In the genomic region with DNA sequence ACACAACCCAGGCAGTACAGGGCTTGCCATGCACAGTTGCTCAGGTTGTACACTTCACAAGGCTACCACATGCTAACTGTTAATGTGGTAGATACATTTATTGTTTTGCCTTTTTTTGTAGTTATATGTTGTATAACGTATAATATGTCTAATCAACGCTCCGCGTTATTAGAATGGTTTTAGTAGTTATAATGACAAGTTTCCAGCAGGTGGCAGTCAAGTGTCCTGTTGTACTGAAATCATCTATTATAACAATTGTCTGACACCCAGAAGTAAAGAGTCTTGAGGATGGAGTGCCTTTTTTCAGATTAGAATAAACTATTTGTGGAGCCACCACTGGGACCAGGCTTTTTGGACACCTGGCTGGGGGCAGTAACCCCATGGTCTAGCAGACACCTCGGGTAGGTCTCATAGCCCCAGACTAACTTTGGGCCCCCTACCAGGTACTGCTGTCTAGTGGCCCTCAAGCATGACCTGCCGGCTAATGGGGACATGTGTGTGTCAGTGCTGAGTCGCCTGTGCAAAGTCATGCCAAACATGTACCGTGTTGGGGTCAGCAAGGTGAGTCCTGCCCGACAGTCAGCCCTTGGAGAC, we compare ENCODE assay signal across 8 cellular contexts. TPM values are rescaled to one million over a fixed set of nuclear protein-coding genes. Genes with fewer than 3 reads are reported as not detected.
DNase-seq lines count a peak whose midpoint lies in the region; ATAC-seq and TF ChIP-seq lines count a peak whose summit lies in the region.

No MANE protein-coding gene starts in this region.

- no peak overlapping the region for H4K91ac ChIP-seq in H9 (ENCODE audit: insufficient read length, low read depth, low read length)

- BruUV-seq in Calu3 (replicated peaks; lab: Mats Ljungman, UMichigan) = no TSS peak

- no peak overlapping the region for H4K5ac ChIP-seq in H9 (ENCODE audit: insufficient read length, low read depth, low read length)

- H3K4me1 ChIP-seq in H9 (ENCODE audit: insufficient read depth, low read length) (peaks cover 3% of the 10 kb centered on the region; the same call in 1 of the 2 replicates), OCI-LY1 (ENCODE audit: insufficient read depth, low read length, severe bottlenecking) (no peaks in the 10 kb centered on the region)

- H3K4me3 ChIP-seq in OCI-LY1 (ENCODE audit: low read depth, low read length, poor library complexity, severe bottlenecking) = no peak overlapping the region
- H3K4me3 ChIP-seq in MG63 = no peak overlapping the region

- H3K4ac ChIP-seq in H9 (ENCODE audit: low read depth, low read length) = no peak overlapping the region

- H3K23me2 ChIP-seq in H9 (ENCODE audit: insufficient read length, low read depth, low read length, poor library complexity, severe bottlenecking) = no peaks in the 10 kb centered on the region

- H3K23ac ChIP-seq in H9 (ENCODE audit: insufficient read length, low read depth, low read length) = no peak overlapping the region

- no peak for TF ChIP-seq CTCF in Calu3 (IDR thresholded peaks at IDR 0.05; ENCODE audit: unreplicated experiment)
- peak; percentile 77 for TF ChIP-seq CTCF in H9 (conservative IDR thresholded peaks at IDR 0.05)
- peak; percentile 73 for TF ChIP-seq CTCF in OCI-LY1 (IDR thresholded peaks at IDR 0.05; ENCODE audit: low read length)

- no peak overlapping the region for H2BK15ac ChIP-seq in H9 (ENCODE audit: low read depth, low read length)

- CTCF ChIA-PET in Calu3 (lab: Charles Lee) = no interaction called here

- no peak overlapping the region for H3K4me2 ChIP-seq in H9 (ENCODE audit: insufficient read depth, insufficient read length, low read length)
- H3K4me2 ChIP-seq in OCI-LY1 (ENCODE audit: low read length) = no peak overlapping the region

- H2AK5ac ChIP-seq in H9 (ENCODE audit: insufficient read length, low read length) = no peak overlapping the region

- H3K4me1 Mint-ChIP-seq in Calu3 (ENCODE audit: low read depth, unreplicated experiment) (peaks cover 8% of the 10 kb centered on the region), H9 (peaks cover 9 to 20% of the 10 kb centered on the region in 2 experiments)

- H3K9me3 Mint-ChIP-seq in Calu3 (ENCODE audit: low read depth, unreplicated experiment) = no peaks in the 10 kb centered on the region
- no peaks in the 10 kb centered on the region for H3K9me3 Mint-ChIP-seq in H9

- H3K27ac Mint-ChIP-seq in Calu3 (ENCODE audit: unreplicated experiment) = no peak overlapping the region
- no peak overlapping the region for H3K27ac Mint-ChIP-seq in H9

- no peak overlapping the region for H4K8ac ChIP-seq in H9 (replicated peaks; ENCODE audit: insufficient read length, low read depth, low read length)

- no peak overlapping the region for H2BK5ac ChIP-seq in H9 (ENCODE audit: insufficient read length, low read length)

- H3K9me3 ChIP-seq in H9 (ENCODE audit: control insufficient read depth, low read depth, low read length) (no peaks in the 10 kb centered on the region), OCI-LY1 (ENCODE audit: low read length) (no peaks in the 10 kb centered on the region), MG63 (no peaks in the 10 kb centered on the region)

- H2BK20ac ChIP-seq in H9 (ENCODE audit: low read depth, low read length, poor library complexity, severe bottlenecking) = no peak overlapping the region

- H3K36me3 ChIP-seq in OCI-LY1 (ENCODE audit: insufficient read depth, low read length) (no peaks in the 10 kb centered on the region), MG63 (no peaks in the 10 kb centered on the region)

- H3K79me2 ChIP-seq in H9 (ENCODE audit: insufficient read depth, low read length) = no peaks in the 10 kb centered on the region
- H3K79me2 ChIP-seq in OCI-LY1 (ENCODE audit: insufficient read depth, low read length) = no peaks in the 10 kb centered on the region

- H3K4me3 Mint-ChIP-seq in Calu3 (ENCODE audit: low read depth, unreplicated experiment) (no peak overlapping the region), H9 (no peak overlapping the region; a peak in 1 of 5 replicates)

- H3K9me2 ChIP-seq in OCI-LY1 (ENCODE audit: low read depth, low read length) = no peaks in the 10 kb centered on the region

- H3K27me3 ChIP-seq in H9 (ENCODE audit: insufficient read depth, low read length) (no peaks in the 10 kb centered on the region), OCI-LY1 (ENCODE audit: insufficient read depth, low read length) (no peaks in the 10 kb centered on the region; the same call in 1 of the 2 replicates), MG63 (no peaks in the 10 kb centered on the region)

- H3K27ac ChIP-seq in H9 (ENCODE audit: insufficient read length, low read depth, low read length) (no peak overlapping the region), OCI-LY1 (ENCODE audit: low read depth, low read length, poor library complexity, severe bottlenecking) (no peak overlapping the region)

- no peaks in the 10 kb centered on the region for H4K20me1 ChIP-seq in H9 (ENCODE audit: control insufficient read depth, insufficient read depth, insufficient read length)
- no peaks in the 10 kb centered on the region for H4K20me1 ChIP-seq in OCI-LY1 (ENCODE audit: insufficient read depth, low read length)

- H3K9ac ChIP-seq in H9 (ENCODE audit: extremely low read depth, insufficient read length, low read length) (no peak overlapping the region), OCI-LY1 (ENCODE audit: low read length) (no peak overlapping the region)

- ATAC-seq in GM19395 (IDR thresholded peaks at IDR 0.05; ENCODE audit: unreplicated experiment) = no peak

- H3K18ac ChIP-seq in H9 (ENCODE audit: insufficient read length, low read depth, low read length) = no peak overlapping the region

- H3K36me3 Mint-ChIP-seq in Calu3 (ENCODE audit: insufficient read depth, unreplicated experiment) = peaks cover 10% of the 10 kb centered on the region
- no peaks in the 10 kb centered on the region for H3K36me3 Mint-ChIP-seq in H9 (ENCODE audit: insufficient read depth in 1 of 3, low read depth in 3 of 3)

- no peak overlapping the region for H2BK12ac ChIP-seq in H9 (ENCODE audit: insufficient read length, low read depth, low read length)

- DNase-seq in Calu3 (peak; percentile 34), H9 (no peak), amniotic stem cell (lab: John Stamatoyannopoulos, UW) (peak; percentile 11), hepatic stellate cell (ENCODE audit: low spot score) (peak; percentile 68), MG63 (no peak)
- DNase-seq in stimulated activated CD8-positive, alpha-beta memory T cell treated with anti-CD3 and anti-CD28 coated beads, Interleukin-12 subunit alpha, Interleukin-12 subunit beta, amount 100 ng/mL, for 1 hour (ENCODE audit: low read depth) = peak; percentile 12

- intact Hi-C loops in Calu3 (cut with micrococcal nuclease; ENCODE audit: unreplicated experiment) = loop anchor here (5.0 to 10.0 kb wide), 2 partner anchors 46 to 83 kb away; a partner anchor contains a TSS

- no peak overlapping the region for H2AFZ ChIP-seq in H9 (ENCODE audit: low read length)
- no peak overlapping the region for H2AFZ ChIP-seq in OCI-LY1 (ENCODE audit: low read length)

- H3K27me3 Mint-ChIP-seq in Calu3 (ENCODE audit: unreplicated experiment) = peaks cover 4% of the 10 kb centered on the region
- peaks cover 13% of the 10 kb centered on the region for H3K27me3 Mint-ChIP-seq in H9 (ENCODE audit: low read depth)

- no peaks in the 10 kb centered on the region for H3F3A ChIP-seq in OCI-LY1 (ENCODE audit: insufficient read depth, low read length)

- no peak overlapping the region for H3T11ph ChIP-seq in H9 (ENCODE audit: low read length)

- H3K14ac ChIP-seq in H9 (ENCODE audit: insufficient read depth, low read length) = no peak overlapping the region

- H3K56ac ChIP-seq in H9 (ENCODE audit: insufficient read length, low read depth, low read length) = no peak overlapping the region

- H2BK120ac ChIP-seq in H9 (ENCODE audit: low read depth, low read length, poor library complexity, severe bottlenecking) = no peak overlapping the region

- no CpG with 5 or more reads among the region's 9 CpGs for WGBS in H9 (ENCODE audit: extremely low coverage, insufficient read length, low lambda C conversion rate)

- no peaks in the 10 kb centered on the region for H3K79me1 ChIP-seq in H9 (ENCODE audit: insufficient read depth, low read depth, low read length, poor library complexity, severe bottlenecking)

RNA-seq across cellular contexts. Expression of a gene that starts 32.8 kb away (rescaled TPM):
- total RNA-seq in Calu3 (2022) (0.38 and 0.76 TPM in 2 replicates), H9 (2021) (2.3 and 2.5 TPM in 2 replicates)
- total RNA-seq in MG63 (2014; rRNA removed; shearing (Covaris generic); ENCODE audit: low replicate concordance) = not detected in 2 replicates

RNA-seq across cellular contexts. Expression of a gene that starts 42.3 kb away (rescaled TPM):
- total RNA-seq in Calu3 (2022) = 51.7 and 54.9 TPM in 2 replicates
- 89.8 and 92.5 TPM in 2 replicates for total RNA-seq in H9 (2021)
- 50.5 and 63.5 TPM in 2 replicates for total RNA-seq in MG63 (2014; rRNA removed; shearing (Covaris generic); ENCODE audit: low replicate concordance)

RNA-seq across cellular contexts. Expression of a gene that starts 53.6 kb away (rescaled TPM):
- total RNA-seq in Calu3 (2022) (24.9 and 34.5 TPM in 2 replicates), H9 (2021) (48.5 and 52.0 TPM in 2 replicates)
- total RNA-seq in MG63 (2014; rRNA removed; shearing (Covaris generic); ENCODE audit: low replicate concordance) = 28.4 and 41.5 TPM in 2 replicates

Comparison
In these comparisons a context has a peak if more than half of its experiments do, and no peak if none do; other contexts are left out.
1. DNase-seq: peak in Calu3 (single experiment), amniotic stem cell (single experiment), hepatic stellate cell (single experiment) and stimulated activated CD8-positive, alpha-beta memory T cell treated with anti-CD3 and anti-CD28 coated beads, Interleukin-12 subunit alpha, Interleukin-12 subunit beta, amount 100 ng/mL, for 1 hour (single experiment); none in H9 (single experiment) and MG63 (single experiment).